14 cellular contexts compared by ENCODE assay signal in genomic region chr18:62027914-62028520, GRCh38.
DNase-seq lines count a peak whose midpoint lies in the region; ATAC-seq and TF ChIP-seq lines count a peak whose summit lies in the region.
"Had no signal": no experiment of that assay in that cellular context is flagged by ENCODE, and none has a peak within 500 bp of the region (broad histone marks: within the 10 kb centered on the region; RNA-seq: fewer than 3 reads in every experiment).

No MANE protein-coding gene starts in this region.

- no peak overlapping the region for H3K27ac ChIP-seq in IMR-90 (ENCODE audit: insufficient read depth, low read length)
- no peak overlapping the region for H3K27ac ChIP-seq in endodermal cell (ENCODE audit: low read depth, low read length)
- H3K27ac ChIP-seq in trophoblast cell (ENCODE audit: low read depth, low read length): no peak overlapping the region
- no peak overlapping the region for H3K27ac ChIP-seq in naive thymus-derived CD4-positive, alpha-beta T cell (ENCODE audit: low read depth, low read length)
- H3K27ac ChIP-seq: C4-2B had no signal

- H3K23ac ChIP-seq in IMR-90 (ENCODE audit: low read depth, low read length) (no peak overlapping the region), trophoblast cell (ENCODE audit: low read length) (no peak overlapping the region)

- in situ Hi-C loops in IMR-90 (cut with MboI; ENCODE audit: low sequenced_read_pairs): no loop called here

- no peaks in the 10 kb centered on the region; the same call in 1 of the 2 replicates for H3K9me1 ChIP-seq in IMR-90 (ENCODE audit: insufficient read depth, low read length)

- H3K14ac ChIP-seq in IMR-90 (replicated peaks; ENCODE audit: low read depth, low read length): no peak overlapping the region
- H3K14ac ChIP-seq in trophoblast cell (ENCODE audit: low read length): peak overlapping the region; percentile 25

- POLR2A ChIA-PET in IMR-90 (lab: Charles Lee; ENCODE audit: unreplicated experiment): no interaction called here
- POLR2A ChIA-PET in naive thymus-derived CD4-positive, alpha-beta T cell (lab: Charles Lee): no interaction called here

- no peaks in the 10 kb centered on the region for H3K27me3 Mint-ChIP-seq in endodermal cell (ENCODE audit: insufficient read depth)
- peaks cover 0 to 21% (median 6%) of the 10 kb centered on the region in 5 donors for H3K27me3 Mint-ChIP-seq in naive thymus-derived CD4-positive, alpha-beta T cell

- H4K12ac ChIP-seq in trophoblast cell (ENCODE audit: low read depth, low read length): no peak overlapping the region

- H3K36me3 Mint-ChIP-seq in endodermal cell (ENCODE audit: low read depth): no peaks in the 10 kb centered on the region
- no peaks in the 10 kb centered on the region for H3K36me3 Mint-ChIP-seq in naive thymus-derived CD4-positive, alpha-beta T cell
- H3K36me3 Mint-ChIP-seq: CD4-positive, alpha-beta memory T cell had no signal

- BruUV-seq in IMR-90 (replicated peaks; lab: Mats Ljungman, UMichigan): no TSS peak

- ATAC-seq in left ventricle myocardium superior: peak; percentile 66
- ATAC-seq in IMR-90 (ENCODE audit: low read depth): no peak
- ATAC-seq in HG02852 (IDR thresholded peaks at IDR 0.05; ENCODE audit: unreplicated experiment): no peak
- ATAC-seq in naive thymus-derived CD4-positive, alpha-beta T cell: no peak
- no peak for ATAC-seq in GM21367 (IDR thresholded peaks at IDR 0.05; ENCODE audit: unreplicated experiment)
- ATAC-seq: K562 had no signal

- peaks cover 9% of the 10 kb centered on the region for H3K4me1 ChIP-seq in IMR-90 (ENCODE audit: control insufficient read depth, insufficient read depth, low read length)
- H3K4me1 ChIP-seq in endodermal cell (ENCODE audit: control insufficient read depth, insufficient read depth, low read length): peaks cover 4% of the 10 kb centered on the region
- peaks cover 6 to 8% of the 10 kb centered on the region in 2 experiments for H3K4me1 ChIP-seq in trophoblast cell (ENCODE audit: control insufficient read depth in 1 of 2, insufficient read depth in 2 of 2, low read length in 2 of 2)
- H3K4me1 ChIP-seq in naive thymus-derived CD4-positive, alpha-beta T cell (ENCODE audit: control insufficient read depth in 2 of 2, insufficient read depth in 2 of 2, low read length in 2 of 2): peaks cover 0 to 5% of the 10 kb centered on the region in 2 donors
- H3K4me1 ChIP-seq: BE2C had no signal

- H4K5ac ChIP-seq in IMR-90 (ENCODE audit: low read depth, low read length): no peak overlapping the region

- H3K18ac ChIP-seq in IMR-90 (ENCODE audit: low read depth, low read length) (no peak overlapping the region), trophoblast cell (ENCODE audit: low read length) (no peak overlapping the region)

- H3K79me1 ChIP-seq in IMR-90 (ENCODE audit: low read depth in 1 of 2, low read length in 2 of 2) (no peaks in the 10 kb centered on the region), trophoblast cell (ENCODE audit: low read length) (peaks cover 6% of the 10 kb centered on the region)

- no peak overlapping the region for H3K9ac ChIP-seq in IMR-90 (ENCODE audit: low read depth, low read length)
- H3K9ac ChIP-seq in endodermal cell (ENCODE audit: extremely low read depth, low read length, poor library complexity, severe bottlenecking): no peak overlapping the region
- H3K9ac ChIP-seq in trophoblast cell (ENCODE audit: low read length): no peak overlapping the region

- dilution Hi-C loops in IMR-90 (cut with HindIII; ENCODE audit: low sequenced_read_pairs, unreplicated experiment): no loop called here

- H4K8ac ChIP-seq in IMR-90 (ENCODE audit: low read depth in 2 of 2, low read length in 2 of 2) (no peak overlapping the region), trophoblast cell (ENCODE audit: low read depth, low read length) (no peak overlapping the region)

- H3K56ac ChIP-seq in IMR-90 (ENCODE audit: extremely low read depth, insufficient read depth, low read length): no peak overlapping the region

- TF ChIP-seq CTCF in IMR-90 (conservative IDR thresholded peaks at IDR 0.05; ENCODE audit: low read depth, low read length): no peak
- TF ChIP-seq CTCF in endodermal cell (conservative IDR thresholded peaks at IDR 0.05): no peak

- no peaks in the 10 kb centered on the region for H3K79me2 ChIP-seq in trophoblast cell (ENCODE audit: control insufficient read depth, insufficient read depth, low read length, poor library complexity)

- H2BK12ac ChIP-seq in trophoblast cell (ENCODE audit: low read length): no peak overlapping the region

- H4K20me1 ChIP-seq in IMR-90 (ENCODE audit: insufficient read depth, low read length): no peaks in the 10 kb centered on the region

- H2BK20ac ChIP-seq in IMR-90 (ENCODE audit: low read depth, low read length): no peak overlapping the region

- peak overlapping the region; percentile 20; the same call in 1 of the 2 replicates for H2AK5ac ChIP-seq in IMR-90 (ENCODE audit: low read depth, low read length)
- H2AK5ac ChIP-seq in trophoblast cell (ENCODE audit: low read length): peak overlapping the region; percentile 35

- no peak overlapping the region for H3K27ac Mint-ChIP-seq in endodermal cell
- H3K27ac Mint-ChIP-seq in naive thymus-derived CD4-positive, alpha-beta T cell: no peak overlapping the region
- H3K27ac Mint-ChIP-seq: CD4-positive, alpha-beta memory T cell had no signal

- H4K91ac ChIP-seq in IMR-90 (ENCODE audit: insufficient read depth, low read depth, low read length): no peak overlapping the region
- no peak overlapping the region for H4K91ac ChIP-seq in trophoblast cell (ENCODE audit: low read depth, low read length)

- H3K9me3 ChIP-seq in IMR-90 (ENCODE audit: control insufficient read depth, insufficient read depth, low read length): 0 out of 2 replicates have a peak, but pooled peaks cover 2% of the 10 kb centered on the region
- H3K9me3 ChIP-seq in endodermal cell (ENCODE audit: control insufficient read depth, low read length): no peaks in the 10 kb centered on the region
- H3K9me3 ChIP-seq in trophoblast cell (ENCODE audit: insufficient read depth, low read depth, low read length): no peaks in the 10 kb centered on the region
- no peaks in the 10 kb centered on the region for H3K9me3 ChIP-seq in naive thymus-derived CD4-positive, alpha-beta T cell (ENCODE audit: control insufficient read depth in 2 of 3, low read length in 3 of 3)
- H3K9me3 ChIP-seq: BE2C had no signal

- no peak overlapping the region for H2AFZ ChIP-seq in IMR-90 (replicated peaks; ENCODE audit: low read length, poor library complexity)
- H2AFZ ChIP-seq in trophoblast cell (ENCODE audit: insufficient read depth, low read length, poor library complexity): no peak overlapping the region

- H2BK120ac ChIP-seq in IMR-90 (ENCODE audit: low read depth, low read length) (no peak overlapping the region), trophoblast cell (ENCODE audit: insufficient read depth, low read length, poor library complexity) (peak overlapping the region; percentile 47)

- H3K4me3 ChIP-seq in IMR-90 (ENCODE audit: insufficient read depth, low read depth, low read length) (no peak overlapping the region), endodermal cell (ENCODE audit: low read length) (no peak overlapping the region), trophoblast cell (ENCODE audit: low read depth, low read length) (no peak overlapping the region)
- no peak overlapping the region for H3K4me3 ChIP-seq in naive thymus-derived CD4-positive, alpha-beta T cell (ENCODE audit: low read length)
- H3K4me3 ChIP-seq: K562 had no signal

- no peak overlapping the region for H3K4me3 Mint-ChIP-seq in endodermal cell
- H3K4me3 Mint-ChIP-seq in naive thymus-derived CD4-positive, alpha-beta T cell: no peak overlapping the region
- H3K4me3 Mint-ChIP-seq: CD4-positive, alpha-beta memory T cell; H9 had no signal

- H2BK5ac ChIP-seq in IMR-90 (ENCODE audit: low read depth, low read length, poor library complexity, severe bottlenecking) (no peak overlapping the region), trophoblast cell (ENCODE audit: low read depth, low read length, poor library complexity) (no peak overlapping the region)

- intact Hi-C loops in left ventricle myocardium superior (cut with micrococcal nuclease): no loop called here
- intact Hi-C loops in cardiac septum (cut with DNase I): no loop called here
- intact Hi-C loops in IMR-90 (cut with micrococcal nuclease): loop anchor here (10.0 kb wide), 1 partner anchor 497 kb away; the partner anchor contains the start of gene ZCCHC2
- intact Hi-C loops in naive thymus-derived CD4-positive, alpha-beta T cell (cut with micrococcal nuclease): no loop called here

- no peak overlapping the region for H2AK9ac ChIP-seq in IMR-90 (replicated peaks; ENCODE audit: low read depth, low read length, poor library complexity)

- H3K4me1 Mint-ChIP-seq in endodermal cell: peaks cover 18% of the 10 kb centered on the region
- H3K4me1 Mint-ChIP-seq in naive thymus-derived CD4-positive, alpha-beta T cell: peaks cover 4 to 16% (median 5%) of the 10 kb centered on the region in 7 donors

- TF ChIP-seq POLR2A in IMR-90 (IDR thresholded peaks at IDR 0.05; ENCODE audit: low read depth, low read length): no peak

- H3K9me3 Mint-ChIP-seq in endodermal cell: peaks cover 6% of the 10 kb centered on the region
- H3K9me3 Mint-ChIP-seq in naive thymus-derived CD4-positive, alpha-beta T cell: peaks cover 0 to 1% (median 0%) of the 10 kb centered on the region in 11 donors
- H3K9me3 Mint-ChIP-seq: CD4-positive, alpha-beta memory T cell had no signal

- no peaks in the 10 kb centered on the region for H3K27me3 ChIP-seq in IMR-90 (ENCODE audit: control insufficient read depth, insufficient read depth, low read length)
- no peaks in the 10 kb centered on the region for H3K27me3 ChIP-seq in endodermal cell (ENCODE audit: control insufficient read depth, insufficient read depth, low read length, poor library complexity, severe bottlenecking)
- no peaks in the 10 kb centered on the region for H3K27me3 ChIP-seq in trophoblast cell (ENCODE audit: insufficient read depth, low read length)
- H3K27me3 ChIP-seq in naive thymus-derived CD4-positive, alpha-beta T cell (ENCODE audit: control insufficient read depth in 2 of 2, insufficient read depth in 2 of 2, low read length in 2 of 2): no peaks in the 10 kb centered on the region
- H3K27me3 ChIP-seq: BE2C had no signal

- H3K4me2 ChIP-seq in IMR-90 (ENCODE audit: low read depth, low read length) (no peak overlapping the region), trophoblast cell (ENCODE audit: low read length) (no peak overlapping the region)

- no peak for TF ChIP-seq RAD21 in IMR-90 (IDR thresholded peaks at IDR 0.05; ENCODE audit: low read length)

- CTCF ChIA-PET in IMR-90 (lab: Yijun Ruan, JAX): interaction anchor here (0.5 to 0.6 kb wide), 3 partner anchors 45 to 318 kb away, joined by 3 read pairs; no protein-coding TSS in a partner anchor
- CTCF ChIA-PET in naive thymus-derived CD4-positive, alpha-beta T cell (lab: Charles Lee): no interaction called here

- peak overlapping the region; percentile 60; the same call in 1 of the 3 replicates for H2BK15ac ChIP-seq in IMR-90 (ENCODE audit: low read depth, low read length)

- no peak overlapping the region for H3K4ac ChIP-seq in IMR-90 (ENCODE audit: low read depth, low read length)
- no peak overlapping the region for H3K4ac ChIP-seq in trophoblast cell (ENCODE audit: low read depth, low read length)

- DNase-seq in left ventricle myocardium superior: no peak
- DNase-seq in cardiac septum (ENCODE audit: low spot score): no peak
- no peak for DNase-seq in IMR-90
- DNase-seq in endodermal cell: peak; percentile 84
- DNase-seq in trophoblast cell: no peak
- DNase-seq in naive thymus-derived CD4-positive, alpha-beta T cell: no peak
- DNase-seq: BE2C; CD4-positive, alpha-beta memory T cell; DMS53; H9 had no signal

- WGBS in IMR-90 (ENCODE audit: extremely low coverage in 2 of 2, insufficient read length in 1 of 2), 2 experiments: 52% methylated on average over 2 of the region's 6 CpGs; no CpG with 5 or more reads in 1 of the 2 experiments
- 54 to 90% methylated on average over 1 to 6 of the region's 6 CpGs for WGBS in endodermal cell (ENCODE audit: insufficient coverage in 1 of 2, insufficient read length in 1 of 2), 2 experiments
- WGBS in trophoblast cell (ENCODE audit: extremely low coverage, insufficient coverage, insufficient read length): no CpG with 5 or more reads among the region's 6 CpGs

- H3K36me3 ChIP-seq in IMR-90 (ENCODE audit: control insufficient read depth, insufficient read depth, low read length) (no peaks in the 10 kb centered on the region), endodermal cell (ENCODE audit: control insufficient read depth, insufficient read depth, low read length) (no peaks in the 10 kb centered on the region), trophoblast cell (ENCODE audit: control insufficient read depth in 1 of 2, insufficient read depth in 2 of 2, low read length in 2 of 2) (no peaks in the 10 kb centered on the region)
- no peaks in the 10 kb centered on the region for H3K36me3 ChIP-seq in naive thymus-derived CD4-positive, alpha-beta T cell (ENCODE audit: control insufficient read depth in 2 of 3, insufficient read depth in 3 of 3, low read length in 3 of 3)
- H3K36me3 ChIP-seq: BE2C had no signal
